Comparison of ENCODE assay signal across 1 cellular context in genomic region chr3:141454055-141454454, GRCh38.
TF ChIP-seq lines count a peak whose summit lies in the region.

No MANE protein-coding gene starts in this region.

TF ChIP-seq in K562, 482 proteins besides CTCF, POLR2A, EP300 and RAD21:
- TF ChIP-seq HMBOX1 (IDR thresholded peaks at IDR 0.05): peak; percentile 40; the same call in 1 of the 2 replicates
- peak; percentile 11 for TF ChIP-seq DACH1 (IDR thresholded peaks at IDR 0.05; ENCODE audit: partially characterized antibody)
- TF ChIP-seq NFATC3 (IDR thresholded peaks at IDR 0.05): no peak
- TF ChIP-seq CBFA2T3 (IDR thresholded peaks at IDR 0.05): peak; percentile 65
- 0 out of 2 replicates have a peak, but pooled peaks have one; percentile 14 for TF ChIP-seq TEAD4 (IDR thresholded peaks at IDR 0.05; ENCODE audit: low read length)
- TF ChIP-seq TEAD4 (CRISPR knock-in tag; IDR thresholded peaks at IDR 0.05; ENCODE audit: borderline replicate concordance): no peak
- no peak for TF ChIP-seq HDAC3 (IDR thresholded peaks at IDR 0.05; ENCODE audit: borderline replicate concordance, partially characterized antibody)
- TF ChIP-seq RBM22 (IDR thresholded peaks at IDR 0.05; ENCODE audit: low read depth, low read length, poor library complexity, severe bottlenecking): no peak
- peak; percentile 57 for TF ChIP-seq ARID1B (IDR thresholded peaks at IDR 0.05)
- TF ChIP-seq HNRNPL (IDR thresholded peaks at IDR 0.05; ENCODE audit: low read depth, low read length): no peak
- no peak for TF ChIP-seq HOXB6 (CRISPR knock-in tag; IDR thresholded peaks at IDR 0.05; ENCODE audit: borderline replicate concordance)
- TF ChIP-seq ZNF780A (CRISPR knock-in tag; IDR thresholded peaks at IDR 0.05): no peak
- no peak for TF ChIP-seq L3MBTL2 (IDR thresholded peaks at IDR 0.05)
- TF ChIP-seq SRF (CRISPR knock-in tag; IDR thresholded peaks at IDR 0.05): no peak
- no peak for TF ChIP-seq ZNF592 (IDR thresholded peaks at IDR 0.05)
- TF ChIP-seq SOX6 (IDR thresholded peaks at IDR 0.05): peak; percentile 24; the same call in 1 of the 2 replicates
- no peak for TF ChIP-seq TCF15 (CRISPR knock-in tag; IDR thresholded peaks at IDR 0.05)
- peak; percentile 37 for TF ChIP-seq TAL1 (IDR thresholded peaks at IDR 0.05)
- peak; percentile 72 for TF ChIP-seq TCF3 (CRISPR knock-in tag; IDR thresholded peaks at IDR 0.05)
- no peak for TF ChIP-seq SMARCA5 (IDR thresholded peaks at IDR 0.05)
- TF ChIP-seq ZBTB2 (IDR thresholded peaks at IDR 0.05): no peak
- TF ChIP-seq TFAP4 (CRISPR knock-in tag; IDR thresholded peaks at IDR 0.05; ENCODE audit: borderline replicate concordance): peak; percentile 75
- no peak for TF ChIP-seq MLX (CRISPR knock-in tag; conservative IDR thresholded peaks at IDR 0.05)
- TF ChIP-seq CBFA2T2 (conservative IDR thresholded peaks at IDR 0.05): 0 out of 2 replicates have a peak, but pooled peaks have one; percentile 16
